ENCODE assay signal across 3 cellular contexts in the genomic region with DNA sequence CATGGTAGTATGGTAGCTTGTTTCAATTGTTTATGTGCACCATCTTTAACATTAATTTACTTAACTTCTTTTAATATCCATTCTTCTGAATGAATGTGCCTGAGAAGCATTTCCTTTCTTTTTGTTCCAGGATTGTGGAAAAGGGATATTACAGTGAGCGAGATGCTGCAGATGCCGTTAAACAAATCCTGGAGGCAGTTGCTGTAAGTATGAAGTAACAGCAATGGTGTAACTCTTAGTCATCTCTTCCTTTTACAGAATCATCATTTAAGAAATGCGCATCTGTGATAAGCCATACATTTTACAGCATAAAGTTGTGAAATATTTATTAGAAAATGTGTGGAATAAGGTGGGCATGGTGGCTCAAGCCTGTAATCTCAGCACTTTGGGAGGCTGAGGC.
TF ChIP-seq lines count a peak whose summit lies in the region.

No MANE protein-coding gene starts in this region.

TF ChIP-seq in SK-N-SH, 30 proteins besides CTCF, POLR2A, EP300 and RAD21 (continued from another document):
- TF ChIP-seq JUND (IDR thresholded peaks at IDR 0.05): peak; percentile 26; the same call in 1 of the 2 replicates
- no peak for TF ChIP-seq MXI1 (IDR thresholded peaks at IDR 0.05; ENCODE audit: low read depth, low read length)
- no peak for TF ChIP-seq CHD2 (IDR thresholded peaks at IDR 0.05; ENCODE audit: low read length, partially characterized antibody)

TF ChIP-seq in SK-N-SH treated with all-trans-retinoic acid at 6 μM for 48 hours, 23 proteins besides CTCF, POLR2A, EP300 and RAD21:
- TF ChIP-seq, protein P1, sequence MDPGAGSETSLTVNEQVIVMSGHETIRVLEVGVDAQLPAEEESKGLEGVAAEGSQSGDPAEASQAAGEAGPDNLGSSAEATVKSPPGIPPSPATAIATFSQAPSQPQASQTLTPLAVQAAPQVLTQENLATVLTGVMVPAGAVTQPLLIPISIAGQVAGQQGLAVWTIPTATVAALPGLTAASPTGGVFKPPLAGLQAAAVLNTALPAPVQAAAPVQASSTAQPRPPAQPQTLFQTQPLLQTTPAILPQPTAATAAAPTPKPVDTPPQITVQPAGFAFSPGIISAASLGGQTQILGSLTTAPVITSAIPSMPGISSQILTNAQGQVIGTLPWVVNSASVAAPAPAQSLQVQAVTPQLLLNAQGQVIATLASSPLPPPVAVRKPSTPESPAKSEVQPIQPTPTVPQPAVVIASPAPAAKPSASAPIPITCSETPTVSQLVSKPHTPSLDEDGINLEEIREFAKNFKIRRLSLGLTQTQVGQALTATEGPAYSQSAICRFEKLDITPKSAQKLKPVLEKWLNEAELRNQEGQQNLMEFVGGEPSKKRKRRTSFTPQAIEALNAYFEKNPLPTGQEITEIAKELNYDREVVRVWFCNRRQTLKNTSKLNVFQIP (CRISPR knock-in tag; IDR thresholded peaks at IDR 0.05; ENCODE audit: borderline replicate concordance, low read depth): no peak
- TF ChIP-seq RARB (CRISPR knock-in tag; IDR thresholded peaks at IDR 0.05) (no peak), ZC3H10 (CRISPR knock-in tag; IDR thresholded peaks at IDR 0.05) (no peak), ARNTL (CRISPR knock-in tag; IDR thresholded peaks at IDR 0.05; ENCODE audit: borderline replicate concordance, low read depth) (no peak), ZFP30 (CRISPR knock-in tag; IDR thresholded peaks at IDR 0.05) (no peak)

TF ChIP-seq in endothelial cell of umbilical vein, 7 proteins besides CTCF, POLR2A, EP300 and RAD21 (continued from another document):
- TF ChIP-seq, protein P2, sequence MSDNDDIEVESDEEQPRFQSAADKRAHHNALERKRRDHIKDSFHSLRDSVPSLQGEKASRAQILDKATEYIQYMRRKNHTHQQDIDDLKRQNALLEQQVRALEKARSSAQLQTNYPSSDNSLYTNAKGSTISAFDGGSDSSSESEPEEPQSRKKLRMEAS (IDR thresholded peaks at IDR 0.05; ENCODE audit: insufficient read depth, insufficient read length): no peak
- no peak for TF ChIP-seq POLR2AphosphoS5 (IDR thresholded peaks at IDR 0.05; ENCODE audit: insufficient read depth, low read depth, low read length)
- peak; percentile 16 for TF ChIP-seq GATA2 (IDR thresholded peaks at IDR 0.05; ENCODE audit: insufficient read depth, insufficient read length, low read depth, low read length)
